35 cellular contexts compared by ENCODE assay signal in the genomic region with DNA sequence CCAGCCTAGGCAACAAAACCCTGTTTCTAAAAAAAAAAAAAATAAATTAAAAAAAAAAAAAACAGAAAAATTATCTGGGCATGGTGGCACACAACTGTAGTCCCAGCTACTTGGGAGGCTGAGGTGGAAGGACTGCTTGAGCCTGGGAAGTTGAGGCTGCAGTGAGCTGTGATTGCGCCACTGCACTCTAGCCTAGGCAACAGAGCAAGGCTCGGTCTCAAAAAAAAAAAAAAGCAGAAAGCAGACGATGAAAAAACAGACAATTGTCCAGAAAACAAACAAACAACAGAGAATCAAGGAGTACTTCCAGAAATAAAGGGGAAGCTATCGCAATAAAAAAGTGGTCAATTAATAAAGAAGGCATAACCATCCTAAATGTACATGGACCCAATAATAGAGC.
"Had no signal": no experiment of that assay in that cellular context is flagged by ENCODE, and none has a peak within 500 bp of the region (broad histone marks: within the 10 kb centered on the region; RNA-seq: fewer than 3 reads in every experiment).

No MANE protein-coding gene starts in this region.

- H3K4me3 ChIP-seq: MG63 had no signal

- H3K9me3 ChIP-seq: MG63 had no signal

- DNase-seq: Kasumi-1, MG63, MM.1S, MV-4-11, NCI-H1048, NCI-H1092, NCI-H1092 treated with DMSO at 0.1 percent for 48 hours, NCI-H1105, NCI-H1105 treated with DMSO at 0.1 percent for 48 hours, NCI-H1417, NCI-H1417 treated with DMSO at 0.1 percent for 48 hours, NCI-H1436, NCI-H1436 treated with DMSO at 0.1 percent for 48 hours, NCI-H146, NCI-H1694, NCI-H1694 treated with DMSO at 0.1 percent for 48 hours, NCI-H187, NCI-H187 treated with DMSO at 0.1 percent for 48 hours, NCI-H1930, NCI-H2029, NCI-H2029 treated with DMSO at 0.1 percent for 48 hours, NCI-H2081, NCI-H2081 treated with DMSO at 0.1 percent for 48 hours, NCI-H2107, NCI-H2171, NCI-H2171 treated with DMSO at 0.1 percent for 48 hours, NCI-H2227 treated with DMSO at 0.1 percent for 48 hours, NCI-H226, NCI-H345, NCI-H446, NCI-H446 treated with DMSO at 0.1 percent for 48 hours, NCI-H510A, NCI-H510A treated with DMSO at 0.1 percent for 48 hours, NCI-H524, NCI-H524 treated with DMSO at 0.1 percent for 48 hours had no signal

- H3K27me3 ChIP-seq: MG63 had no signal

- H3K36me3 ChIP-seq: MG63 had no signal
